Comparison of ENCODE assay signal across 8 cellular contexts in genomic region chr7:156640257-156640948, GRCh38. TPM values are rescaled to one million over a fixed set of nuclear protein-coding genes. Genes with fewer than 3 reads are reported as not detected.
DNase-seq lines count a peak whose midpoint lies in the region; ATAC-seq, FAIRE-seq and TF ChIP-seq lines count a peak whose summit lies in the region.

Gene RNF32, plus strand, starts transcription at chr7:156640774. Its CDS starts 3,104 bp downstream, at chr7:156643878.

- CTCF ChIA-PET in endothelial cell of umbilical vein (lab: Charles Lee): interaction anchor here (1.0 kb wide), 1 partner anchor 830 kb away, joined by 3 read pairs; no protein-coding TSS in a partner anchor

- peak within 1 kb of the TSS; percentile 66 for H3K4me3 ChIP-seq in CD4-positive, CD25-positive, alpha-beta regulatory T cell (ENCODE audit: low read depth, low read length)
- H3K4me3 ChIP-seq in endothelial cell of umbilical vein (replicated peaks in 1 of 3; ENCODE audit: insufficient read depth in 1 of 3, low read depth in 1 of 3, low read length in 3 of 3): peak within 1 kb of the TSS; percentile 57 to 82 (median 77)

- peak; percentile 90 for FAIRE-seq in endothelial cell of umbilical vein (lab: Jason Lieb, UNC)

- POLR2A ChIA-PET in endothelial cell of umbilical vein (lab: Charles Lee): no interaction called here

- H3K9me3 ChIP-seq in CD4-positive, CD25-positive, alpha-beta regulatory T cell (ENCODE audit: control insufficient read depth in 2 of 2, low read length in 2 of 2): no peaks in the 10 kb centered on the region
- no peaks in the 10 kb centered on the region for H3K9me3 ChIP-seq in endothelial cell of umbilical vein (replicated peaks; ENCODE audit: control insufficient read depth, insufficient read depth, low read length)

- no peaks in the 10 kb centered on the region for H3K9me1 ChIP-seq in endothelial cell of umbilical vein (replicated peaks; ENCODE audit: control insufficient read depth, extremely low read depth, insufficient read depth, low read length)

- H3K27me3 ChIP-seq in CD4-positive, CD25-positive, alpha-beta regulatory T cell (ENCODE audit: control insufficient read depth, insufficient read depth, low read length): peaks cover 4% of the 10 kb centered on the region
- peaks cover 2 to 6% of the 10 kb centered on the region in 2 experiments for H3K27me3 ChIP-seq in endothelial cell of umbilical vein (ENCODE audit: control insufficient read depth in 2 of 2, insufficient read depth in 2 of 2, low read length in 2 of 2)

- peaks cover 16 to 32% (median 17%) of the 10 kb centered on the region in 4 donors for H3K4me1 Mint-ChIP-seq in CD4-positive, CD25-positive, alpha-beta regulatory T cell

- TF ChIP-seq POLR2A in endothelial cell of umbilical vein (IDR thresholded peaks at IDR 0.05; ENCODE audit: low read depth, low read length): peak; percentile 60

- no peaks in the 10 kb centered on the region for H3K36me3 ChIP-seq in CD4-positive, CD25-positive, alpha-beta regulatory T cell (ENCODE audit: control insufficient read depth, insufficient read depth, low read length)
- no peaks in the 10 kb centered on the region for H3K36me3 ChIP-seq in endothelial cell of umbilical vein (ENCODE audit: control insufficient read depth in 2 of 2, extremely low read depth in 1 of 2, insufficient read depth in 2 of 2, low read length in 2 of 2)

- no peaks in the 10 kb centered on the region for H4K20me1 ChIP-seq in endothelial cell of umbilical vein (replicated peaks; ENCODE audit: control insufficient read depth, extremely low read depth, insufficient read depth, low read length)

- intact Hi-C loops in endothelial cell of umbilical vein (cut with micrococcal nuclease): loop anchor here (2.0 to 10.0 kb wide), 4 partner anchors 32 to 836 kb away; partner anchors contain the start of gene UBE3C

- H3K9me3 Mint-ChIP-seq in CD4-positive, CD25-positive, alpha-beta regulatory T cell: peaks cover 0 to 7% (median 4%) of the 10 kb centered on the region in 7 donors

- peak within 1 kb of the TSS; percentile 92 for H3K27ac ChIP-seq in CD4-positive, CD25-positive, alpha-beta regulatory T cell (ENCODE audit: insufficient read depth, low read length, poor library complexity, severe bottlenecking)
- H3K27ac ChIP-seq in endothelial cell of umbilical vein (ENCODE audit: insufficient read depth, low read depth, low read length): peak within 1 kb of the TSS; percentile 71

- peak within 1 kb of the TSS; percentile 88 for H3K9ac ChIP-seq in endothelial cell of umbilical vein (replicated peaks; ENCODE audit: extremely low read depth, insufficient read depth, low read length)

- peak within 1 kb of the TSS; percentile 83 for H2AFZ ChIP-seq in endothelial cell of umbilical vein (ENCODE audit: low read depth, low read length)

- H3K4me3 Mint-ChIP-seq in CD4-positive, CD25-positive, alpha-beta regulatory T cell: peak within 1 kb of the TSS; percentile 89 to 97 (median 90)

- no peaks in the 10 kb centered on the region for H3K36me3 Mint-ChIP-seq in CD4-positive, CD25-positive, alpha-beta regulatory T cell

- no TSS peak for BruUV-seq in endothelial cell of umbilical vein (replicated peaks; lab: Mats Ljungman, UMichigan)

- ATAC-seq in CD4-positive, CD25-positive, alpha-beta regulatory T cell (ENCODE audit: low read depth in 2 of 2): peak; percentile 79 to 81
- ATAC-seq in GM19397 (IDR thresholded peaks at IDR 0.05; ENCODE audit: unreplicated experiment): peak; percentile 86
- ATAC-seq in HG03571 (IDR thresholded peaks at IDR 0.05; ENCODE audit: unreplicated experiment): peak; percentile 87

- H3K79me2 ChIP-seq in endothelial cell of umbilical vein (ENCODE audit: control insufficient read depth, insufficient read depth, low read length): no peaks in the 10 kb centered on the region

- peak; percentile 91 to 97 (median 94) for DNase-seq in CD4-positive, CD25-positive, alpha-beta regulatory T cell
- DNase-seq in NOMO-1 (lab: John Stamatoyannopoulos, UW; ENCODE audit: unreplicated experiment in 2 of 2) (peak; percentile 34 to 77), endothelial cell of umbilical vein (ENCODE audit: low read depth, low spot score) (peak; percentile 90), mucosa of gallbladder (ENCODE audit: low spot score) (peak; percentile 96)
- DNase-seq in activated CD8-positive, alpha-beta memory T cell treated with anti-CD3 and anti-CD28 coated beads, Interleukin-2, amount 50 U/mL, for 4 hours: peak; percentile 94
- peak; percentile 88 to 99 for DNase-seq in stimulated activated CD8-positive, alpha-beta memory T cell treated with anti-CD3 and anti-CD28 coated beads, Interleukin-4, amount 100 ng/mL, for 1 hour (ENCODE audit: low read depth in 2 of 2, low spot score in 1 of 2)

- no peak for TF ChIP-seq CTCF in endothelial cell of umbilical vein (IDR thresholded peaks at IDR 0.05; ENCODE audit: extremely low read depth in 1 of 2, insufficient read depth in 1 of 2, low read depth in 1 of 2, low read length in 2 of 2)

- peak within 1 kb of the TSS; percentile 88 to 97 (median 93) for H3K27ac Mint-ChIP-seq in CD4-positive, CD25-positive, alpha-beta regulatory T cell

- peak within 1 kb of the TSS; percentile 87 for H3K4me2 ChIP-seq in endothelial cell of umbilical vein (ENCODE audit: insufficient read depth, low read length)

- dilution Hi-C loops in endothelial cell of umbilical vein (cut with MboI; ENCODE audit: extremely low pct_ligation_motif_present, low sequenced_read_pairs): no loop called here

- peaks cover 18% of the 10 kb centered on the region for H3K4me1 ChIP-seq in CD4-positive, CD25-positive, alpha-beta regulatory T cell (ENCODE audit: control insufficient read depth, insufficient read depth, low read length, poor library complexity, severe bottlenecking)
- peaks cover 4% of the 10 kb centered on the region for H3K4me1 ChIP-seq in endothelial cell of umbilical vein (ENCODE audit: control insufficient read depth, extremely low read depth, insufficient read depth, low read length)

- peaks cover 14% of the 10 kb centered on the region for H3K27me3 Mint-ChIP-seq in CD4-positive, CD25-positive, alpha-beta regulatory T cell

TF ChIP-seq in endothelial cell of umbilical vein, 7 proteins besides CTCF, POLR2A, EP300 and RAD21:
- no peak for TF ChIP-seq GATA2 (IDR thresholded peaks at IDR 0.05; ENCODE audit: insufficient read depth, insufficient read length, low read depth, low read length)
- no peak for TF ChIP-seq FOS (IDR thresholded peaks at IDR 0.05; ENCODE audit: borderline replicate concordance, insufficient read depth, low read length)
- peak; percentile 53 for TF ChIP-seq POLR2AphosphoS5 (IDR thresholded peaks at IDR 0.05; ENCODE audit: insufficient read depth, low read depth, low read length)
- TF ChIP-seq MYC (IDR thresholded peaks at IDR 0.05; ENCODE audit: low read depth, low read length): no peak
- TF ChIP-seq, protein P1, sequence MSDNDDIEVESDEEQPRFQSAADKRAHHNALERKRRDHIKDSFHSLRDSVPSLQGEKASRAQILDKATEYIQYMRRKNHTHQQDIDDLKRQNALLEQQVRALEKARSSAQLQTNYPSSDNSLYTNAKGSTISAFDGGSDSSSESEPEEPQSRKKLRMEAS (IDR thresholded peaks at IDR 0.05; ENCODE audit: insufficient read depth, insufficient read length): peak; percentile 57

RNA-seq across cellular contexts. Expression of gene RNF32, which starts in this region (rescaled TPM):
- total RNA-seq in CD4-positive, CD25-positive, alpha-beta regulatory T cell: 0.81 TPM
- 1 to 10 TPM; 1.4 to 5.4 (median 1.7) TPM for polyA plus RNA-seq in CD4-positive, CD25-positive, alpha-beta regulatory T cell
- not detected in 2 replicates for total RNA-seq in endothelial cell of umbilical vein
- 0.14 TPM in 1 of 2 replicates, not detected in the other for polyA plus RNA-seq in endothelial cell of umbilical vein
- polyA plus RNA-seq in endothelial cell of umbilical vein (2011; cell fraction: cytosol; rRNA removed): 0.11 and 0.17 TPM in 2 replicates
- 0.17 and 0.46 TPM in 2 replicates for polyA plus RNA-seq in endothelial cell of umbilical vein (2011; cell fraction: nucleus; rRNA removed)
- 0.50 and 0.70 TPM in 2 replicates for polyA plus RNA-seq in endothelial cell of umbilical vein (2012)
- polyA minus RNA-seq in endothelial cell of umbilical vein: 0.56 TPM in 1 of 2 replicates, not detected in the other
- polyA minus RNA-seq in endothelial cell of umbilical vein (2011; cell fraction: cytosol; rRNA and poly(A)+ RNA removed): not detected
- polyA minus RNA-seq in endothelial cell of umbilical vein (2011; cell fraction: nucleus; rRNA and poly(A)+ RNA removed): not detected in 2 replicates
- total RNA-seq in mucosa of gallbladder: 1.8 TPM

Comparison
In these comparisons a context has a peak if more than half of its experiments do, and no peak if none do; other contexts are left out.
1. Peak in every context shown above with its lines: DNase-seq, ATAC-seq, H3K4me3 ChIP-seq and H3K27ac ChIP-seq.
2. Peak in DNase-seq, H3K4me3 ChIP-seq, H3K27ac ChIP-seq, H3K9ac ChIP-seq and H3K4me2 ChIP-seq in endothelial cell of umbilical vein; RNA of the gene not detected or under 1 TPM.